Comparison of ENCODE assay signal across 29 cellular contexts in genomic region chr4:93370256-93370655, GRCh38.
"Had no signal": no experiment of that assay in that cellular context is flagged by ENCODE, and none has a peak within 500 bp of the region (broad histone marks: within the 10 kb centered on the region; RNA-seq: fewer than 3 reads in every experiment).

No MANE protein-coding gene starts in this region.

- H3K9ac ChIP-seq: neural progenitor cell, parathyroid adenoma had no signal

- H3K9me3 ChIP-seq: ovary, prostate gland, right lobe of liver, sigmoid colon, thoracic aorta, thyroid gland, upper lobe of left lung, vagina had no signal

- DNase-seq: naive thymus-derived CD8-positive, alpha-beta T cell; nephron progenitor cell; occipital lobe; ovary; posterior cingulate gyrus; right cardiac atrium; right lobe of liver; sigmoid colon; small intestine; stimulated activated CD4-positive, alpha-beta T cell treated with anti-CD3 and anti-CD28 coated beads, Interleukin-15, amount 100 ng/mL, for 24 hours; stimulated activated CD4-positive, alpha-beta T cell treated with anti-CD3 and anti-CD28 coated beads, Interleukin-2, amount 100 ng/mL, for 24 hours; stimulated activated CD4-positive, alpha-beta T cell treated with anti-CD3 and anti-CD28 coated beads, Interleukin-2, amount 100 ng/mL, for 48 hours; stimulated activated CD4-positive, alpha-beta T cell treated with anti-CD3 and anti-CD28 coated beads, Interleukin-4, amount 100 ng/mL, for 24 hours; stimulated activated naive B cell treated with anti-CD40 and anti-IgM and Interleukin-4, amounts not matched to agents 10 μg/mL and 1 μg/mL and 100 μg/mL, for 72 hours; stimulated activated naive CD4-positive, alpha-beta T cell treated with Interleukin-2 at 50 U/mL for 16 hours; stomach; thyroid gland; trophoblast cell; upper lobe of left lung had no signal

- H3K27me3 ChIP-seq: neural progenitor cell, ovary, right lobe of liver, sigmoid colon, stomach, thyroid gland, tibial nerve, upper lobe of left lung, vagina had no signal

- H3K4me1 ChIP-seq: neural progenitor cell, parathyroid adenoma, prostate gland, right lobe of liver, sigmoid colon, stomach, thyroid gland, tibial nerve, upper lobe of left lung, vagina had no signal

- H3K27ac ChIP-seq: neural progenitor cell, ovary, parathyroid adenoma, prostate gland, right lobe of liver, sigmoid colon, stomach, thoracic aorta, thyroid gland, tibial nerve, upper lobe of left lung, vagina had no signal

- H3K4me1 Mint-ChIP-seq: nephron progenitor cell; neural progenitor cell; stimulated activated effector memory CD8-positive, alpha-beta T cell treated with anti-CD3 and anti-CD28 coated beads, Interleukin-12 subunit alpha, Interleukin-12 subunit beta, amount 100 ng/mL, for 72 hours; stimulated activated naive B cell treated with anti-CD40 and anti-IgM and Interleukin-4, amounts not matched to agents 10 μg/mL and 1 μg/mL and 100 μg/mL, for 72 hours had no signal

- H3K4me2 ChIP-seq: neural progenitor cell had no signal

- FAIRE-seq: small intestine, urothelium cell line had no signal

- H3K4me3 ChIP-seq: neural progenitor cell, ovary, prostate gland, right lobe of liver, sigmoid colon, stomach, thoracic aorta, thyroid gland, tibial nerve, upper lobe of left lung, vagina had no signal

- H3K9me3 Mint-ChIP-seq: neural progenitor cell had no signal

- H3K4me3 Mint-ChIP-seq: naive thymus-derived CD8-positive, alpha-beta T cell; natural killer cell treated with Interleukin-12 subunit alpha and Interleukin-12 subunit beta and Interleukin-15 and Interleukin-18, amount 100 ng/mL, for 72 hours; nephron progenitor cell; neural progenitor cell; stimulated activated effector memory CD8-positive, alpha-beta T cell treated with anti-CD3 and anti-CD28 coated beads, Interleukin-12 subunit alpha, Interleukin-12 subunit beta, amount 100 ng/mL, for 72 hours; stimulated activated naive B cell treated with anti-CD40 and anti-IgM and Interleukin-4, amounts not matched to agents 10 μg/mL and 1 μg/mL and 100 μg/mL, for 72 hours; stimulated activated naive CD8-positive, alpha-beta T cell treated with anti-CD3 and anti-CD28 coated beads, Interleukin-15, Interleukin-2, amounts not matched to agents 100 ng/mL and 50 ng/mL, for 24 hours had no signal

- ATAC-seq: naive thymus-derived CD8-positive, alpha-beta T cell; natural killer cell treated with Interleukin-12 subunit alpha and Interleukin-12 subunit beta and Interleukin-15 and Interleukin-18, amount 100 ng/mL, for 72 hours; right cardiac atrium; right lobe of liver; stimulated activated effector memory CD8-positive, alpha-beta T cell treated with anti-CD3 and anti-CD28 coated beads, Interleukin-12 subunit alpha, Interleukin-12 subunit beta, amount 100 ng/mL, for 72 hours; stimulated activated naive B cell treated with anti-CD40 and anti-IgM and Interleukin-4, amounts not matched to agents 10 μg/mL and 1 μg/mL and 100 μg/mL, for 72 hours had no signal

- H3K27ac Mint-ChIP-seq: naive thymus-derived CD8-positive, alpha-beta T cell; natural killer cell treated with Interleukin-12 subunit alpha and Interleukin-12 subunit beta and Interleukin-15 and Interleukin-18, amount 100 ng/mL, for 72 hours; nephron progenitor cell; neural progenitor cell; stimulated activated effector memory CD8-positive, alpha-beta T cell treated with anti-CD3 and anti-CD28 coated beads, Interleukin-12 subunit alpha, Interleukin-12 subunit beta, amount 100 ng/mL, for 72 hours; stimulated activated naive B cell treated with anti-CD40 and anti-IgM and Interleukin-4, amounts not matched to agents 10 μg/mL and 1 μg/mL and 100 μg/mL, for 72 hours; stimulated activated naive CD8-positive, alpha-beta T cell treated with anti-CD3 and anti-CD28 coated beads, Interleukin-15, Interleukin-2, amounts not matched to agents 100 ng/mL and 50 ng/mL, for 24 hours had no signal

- H2AFZ ChIP-seq: neural progenitor cell, parathyroid adenoma had no signal

- H3K36me3 ChIP-seq: neural progenitor cell, ovary, prostate gland, right lobe of liver, sigmoid colon, stomach, thoracic aorta, thyroid gland, tibial nerve, upper lobe of left lung, vagina had no signal

- H3K36me3 Mint-ChIP-seq: naive thymus-derived CD8-positive, alpha-beta T cell; natural killer cell treated with Interleukin-12 subunit alpha and Interleukin-12 subunit beta and Interleukin-15 and Interleukin-18, amount 100 ng/mL, for 72 hours; neural progenitor cell; stimulated activated effector memory CD8-positive, alpha-beta T cell treated with anti-CD3 and anti-CD28 coated beads, Interleukin-12 subunit alpha, Interleukin-12 subunit beta, amount 100 ng/mL, for 72 hours; stimulated activated naive B cell treated with anti-CD40 and anti-IgM and Interleukin-4, amounts not matched to agents 10 μg/mL and 1 μg/mL and 100 μg/mL, for 72 hours had no signal

- H3K79me2 ChIP-seq: parathyroid adenoma had no signal

- H3K27me3 Mint-ChIP-seq: naive thymus-derived CD8-positive, alpha-beta T cell; natural killer cell treated with Interleukin-12 subunit alpha and Interleukin-12 subunit beta and Interleukin-15 and Interleukin-18, amount 100 ng/mL, for 72 hours; stimulated activated naive B cell treated with anti-CD40 and anti-IgM and Interleukin-4, amounts not matched to agents 10 μg/mL and 1 μg/mL and 100 μg/mL, for 72 hours; stimulated activated naive CD8-positive, alpha-beta T cell treated with anti-CD3 and anti-CD28 coated beads, Interleukin-15, Interleukin-2, amounts not matched to agents 100 ng/mL and 50 ng/mL, for 24 hours had no signal
